Comparison of ENCODE assay signal across 15 cellular contexts in the genomic region with DNA sequence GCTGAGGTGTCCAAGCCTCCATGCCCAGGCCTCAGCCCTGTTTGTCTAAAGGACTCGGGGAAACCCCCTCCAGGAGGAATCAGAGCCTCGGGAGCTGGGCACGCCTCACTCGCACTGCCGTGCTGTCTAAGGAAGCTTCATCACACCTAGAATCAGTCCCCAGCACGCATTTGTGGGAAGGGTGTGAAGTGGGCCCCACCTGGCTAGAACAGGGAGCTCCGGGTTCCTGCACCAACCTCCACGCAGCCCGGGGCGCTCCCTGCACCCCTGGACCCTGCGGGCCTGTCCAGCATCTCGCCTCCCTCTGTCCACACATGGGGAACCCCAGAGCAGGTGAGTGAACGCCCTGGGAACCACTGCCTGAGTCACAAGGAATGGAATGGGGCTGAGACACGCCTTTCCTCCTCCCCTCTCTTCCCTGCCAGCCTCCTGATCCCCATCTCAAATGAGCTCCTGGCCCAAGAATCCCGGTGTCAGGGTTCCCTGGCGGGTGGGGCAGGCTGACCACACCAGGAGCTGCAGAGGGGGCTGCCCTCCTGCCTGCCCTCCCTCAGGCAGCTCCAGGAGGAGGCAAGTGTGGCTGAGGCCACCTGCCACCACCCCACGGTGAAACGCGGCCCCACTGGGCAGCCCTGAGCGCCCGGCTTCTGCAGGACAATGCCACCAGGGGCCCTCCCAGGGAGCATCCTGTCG. TPM values are rescaled to one million over a fixed set of nuclear protein-coding genes. Genes with fewer than 3 reads are reported as not detected.
DNase-seq lines count a peak whose midpoint lies in the region; ATAC-seq and TF ChIP-seq lines count a peak whose summit lies in the region.
"Had no signal": no experiment of that assay in that cellular context is flagged by ENCODE, and none has a peak within 500 bp of the region (broad histone marks: within the 10 kb centered on the region; RNA-seq: fewer than 3 reads in every experiment).

No MANE protein-coding gene starts in this region.

- peaks cover 13% of the 10 kb centered on the region for H3K27me3 Mint-ChIP-seq in activated T-helper 2 cell treated with anti-CD3 and anti-CD28 coated beads, Interferon-gamma antibody, Interleukin-2, Interleukin-4, amounts not matched to agents 10 μg/mL and 5 μg/mL and 100 μg/mL, durations not matched to agents 14 hours and 24 hours and 36 hours (ENCODE audit: low read depth)

- H3K27ac Mint-ChIP-seq in activated T-helper 2 cell treated with anti-CD3 and anti-CD28 coated beads, Interferon-gamma antibody, Interleukin-2, Interleukin-4, amounts not matched to agents 10 μg/mL and 5 μg/mL and 100 μg/mL, durations not matched to agents 14 hours and 24 hours and 36 hours: no peak overlapping the region
- H3K27ac Mint-ChIP-seq: HFFc6; naive thymus-derived CD4-positive, alpha-beta T cell had no signal

- H3K4me3 Mint-ChIP-seq in activated T-helper 2 cell treated with anti-CD3 and anti-CD28 coated beads, Interferon-gamma antibody, Interleukin-2, Interleukin-4, amounts not matched to agents 10 μg/mL and 5 μg/mL and 100 μg/mL, durations not matched to agents 14 hours and 24 hours and 36 hours (ENCODE audit: low read depth): no peak overlapping the region
- H3K4me3 Mint-ChIP-seq: HFFc6 had no signal

- peak; percentile 16 for DNase-seq in ELR (ENCODE audit: low read depth)
- DNase-seq in astrocyte of the hippocampus (ENCODE audit: low read depth, low spot score): peak; percentile 17
- DNase-seq in kidney tubule cell (ENCODE audit: low spot score): peak; percentile 80
- DNase-seq in activated T-helper 2 cell treated with anti-CD3 and anti-CD28 coated beads, Interferon-gamma antibody, Interleukin-2, Interleukin-4, amounts not matched to agents 10 μg/mL and 5 μg/mL and 100 μg/mL, durations not matched to agents 14 hours and 24 hours and 36 hours (ENCODE audit: low spot score): no peak
- DNase-seq: activated CD4-positive, alpha-beta T cell treated with anti-CD3 and anti-CD28 coated beads for 4 hours; BE2C; NCI-H2081 treated with DMSO at 0.1 percent for 48 hours; NCI-H526 treated with DMSO at 0.1 percent for 48 hours; stimulated activated naive B cell treated with anti-CD40 and anti-IgM and Interleukin-4, amounts not matched to agents 10 μg/mL and 1 μg/mL and 100 μg/mL, for 72 hours had no signal

- no peak for TF ChIP-seq EP300 in Ishikawa (IDR thresholded peaks at IDR 0.05; ENCODE audit: borderline replicate concordance)

- H3K4me1 Mint-ChIP-seq in activated T-helper 2 cell treated with anti-CD3 and anti-CD28 coated beads, Interferon-gamma antibody, Interleukin-2, Interleukin-4, amounts not matched to agents 10 μg/mL and 5 μg/mL and 100 μg/mL, durations not matched to agents 14 hours and 24 hours and 36 hours (ENCODE audit: low read depth): no peaks in the 10 kb centered on the region

- H3K9me3 Mint-ChIP-seq in activated T-helper 2 cell treated with anti-CD3 and anti-CD28 coated beads, Interferon-gamma antibody, Interleukin-2, Interleukin-4, amounts not matched to agents 10 μg/mL and 5 μg/mL and 100 μg/mL, durations not matched to agents 14 hours and 24 hours and 36 hours: no peaks in the 10 kb centered on the region
- H3K9me3 Mint-ChIP-seq: stimulated activated naive B cell treated with anti-CD40 and anti-IgM and Interleukin-4, amounts not matched to agents 10 μg/mL and 1 μg/mL and 100 μg/mL, for 72 hours had no signal

- no peak for TF ChIP-seq RAD21 in Ishikawa (IDR thresholded peaks at IDR 0.05; ENCODE audit: low read depth)

- intact Hi-C loops in activated T-helper 2 cell treated with anti-CD3 and anti-CD28 coated beads, Interferon-gamma antibody, Interleukin-2, Interleukin-4, amounts not matched to agents 10 μg/mL and 5 μg/mL and 100 μg/mL, durations not matched to agents 14 hours and 24 hours and 36 hours (cut with micrococcal nuclease): no loop called here

- no peaks in the 10 kb centered on the region for H3K36me3 Mint-ChIP-seq in activated T-helper 2 cell treated with anti-CD3 and anti-CD28 coated beads, Interferon-gamma antibody, Interleukin-2, Interleukin-4, amounts not matched to agents 10 μg/mL and 5 μg/mL and 100 μg/mL, durations not matched to agents 14 hours and 24 hours and 36 hours (ENCODE audit: low read depth)

- no peak for ATAC-seq in GM21825 (IDR thresholded peaks at IDR 0.05; ENCODE audit: unreplicated experiment)
- no peak for ATAC-seq in GM21619 (IDR thresholded peaks at IDR 0.05; ENCODE audit: unreplicated experiment)
- ATAC-seq in GM19395 (IDR thresholded peaks at IDR 0.05; ENCODE audit: unreplicated experiment): no peak

TF ChIP-seq in Ishikawa, 13 proteins besides CTCF, POLR2A, EP300 and RAD21:
- TF ChIP-seq, protein P1, sequence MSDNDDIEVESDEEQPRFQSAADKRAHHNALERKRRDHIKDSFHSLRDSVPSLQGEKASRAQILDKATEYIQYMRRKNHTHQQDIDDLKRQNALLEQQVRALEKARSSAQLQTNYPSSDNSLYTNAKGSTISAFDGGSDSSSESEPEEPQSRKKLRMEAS (IDR thresholded peaks at IDR 0.05): 0 out of 2 replicates have a peak, but pooled peaks have one; percentile 7
- TF ChIP-seq TAF1 (IDR thresholded peaks at IDR 0.05; ENCODE audit: low read depth): no peak

RNA-seq across cellular contexts. Expression of a gene that starts 44.6 kb away (rescaled TPM):
- not detected in 2 replicates for total RNA-seq in activated T-helper 2 cell treated with anti-CD3 and anti-CD28 coated beads, Interferon-gamma antibody, Interleukin-2, Interleukin-4, amounts not matched to agents 10 μg/mL and 5 μg/mL and 100 μg/mL, durations not matched to agents 14 hours and 24 hours and 36 hours
- total RNA-seq: HFFc6; naive thymus-derived CD4-positive, alpha-beta T cell had no signal
